In genomic region chr12:49059063-49059384, GRCh38 we compare ENCODE assay signal across 8 cellular contexts. TPM values are rescaled to one million over a fixed set of nuclear protein-coding genes. Genes with fewer than 3 reads are reported as not detected.
DNase-seq lines count a peak whose midpoint lies in the region; ATAC-seq and TF ChIP-seq lines count a peak whose summit lies in the region.

No MANE protein-coding gene starts in this region.

- no peak for DNase-seq in BJ (ENCODE audit: low read depth)
- DNase-seq in LNCaP clone FGC (ENCODE audit: low read depth): no peak
- DNase-seq in natural killer cell treated with Interleukin-12 subunit alpha and Interleukin-12 subunit beta and Interleukin-15 and Interleukin-18, amount 100 ng/mL, for 72 hours (ENCODE audit: low spot score): no peak
- no peak for DNase-seq in SIG-M5 (lab: John Stamatoyannopoulos, UW)
- no peak for DNase-seq in NCI-H128 (lab: John Stamatoyannopoulos, UW; ENCODE audit: unreplicated experiment)
- DNase-seq in activated CD4-positive, CD25-positive, alpha-beta regulatory T cell (lab: John Stamatoyannopoulos, UW): no peak

- H3K27ac Mint-ChIP-seq in dendritic cell treated with granulocyte-macrophage colony-stimulating factor and Interleukin-4, amounts not matched to agents 40 ng/mL and 50 ng/mL, for 4 days: peak overlapping the region; percentile 98
- H3K27ac Mint-ChIP-seq in natural killer cell treated with Interleukin-12 subunit alpha and Interleukin-12 subunit beta and Interleukin-15 and Interleukin-18, amount 100 ng/mL, for 72 hours: peak overlapping the region; percentile 67 to 90

- H3K27me3 Mint-ChIP-seq in dendritic cell treated with granulocyte-macrophage colony-stimulating factor and Interleukin-4, amounts not matched to agents 40 ng/mL and 50 ng/mL, for 4 days: no peaks in the 10 kb centered on the region
- no peaks in the 10 kb centered on the region for H3K27me3 Mint-ChIP-seq in natural killer cell treated with Interleukin-12 subunit alpha and Interleukin-12 subunit beta and Interleukin-15 and Interleukin-18, amount 100 ng/mL, for 72 hours

- TF ChIP-seq CTCF in BJ (IDR thresholded peaks at IDR 0.05; ENCODE audit: insufficient read depth, low read depth, low read length) (no peak), LNCaP clone FGC (IDR thresholded peaks at IDR 0.05; ENCODE audit: control insufficient read depth, extremely low read depth, insufficient read depth) (no peak)

- peaks cover 52% of the 10 kb centered on the region for H3K36me3 Mint-ChIP-seq in dendritic cell treated with granulocyte-macrophage colony-stimulating factor and Interleukin-4, amounts not matched to agents 40 ng/mL and 50 ng/mL, for 4 days (ENCODE audit: low read depth)
- peaks cover 9% of the 10 kb centered on the region for H3K36me3 Mint-ChIP-seq in natural killer cell treated with Interleukin-12 subunit alpha and Interleukin-12 subunit beta and Interleukin-15 and Interleukin-18, amount 100 ng/mL, for 72 hours

- ATAC-seq in natural killer cell treated with Interleukin-12 subunit alpha and Interleukin-12 subunit beta and Interleukin-15 and Interleukin-18, amount 100 ng/mL, for 72 hours: no peak
- no peak for ATAC-seq in GM19452 (IDR thresholded peaks at IDR 0.05; ENCODE audit: unreplicated experiment)

- intact Hi-C loops in dendritic cell treated with granulocyte-macrophage colony-stimulating factor and Interleukin-4, amounts not matched to agents 40 ng/mL and 50 ng/mL, for 4 days (cut with micrococcal nuclease): no loop called here

- peaks cover 6% of the 10 kb centered on the region for H3K36me3 ChIP-seq in BJ (ENCODE audit: control insufficient read depth, insufficient read depth, low read length)

- CTCF ChIA-PET in BJ (lab: Yijun Ruan, JAX): interaction anchor here (0.5 to 2.7 kb wide), 10 partner anchors 8 to 62 kb away, joined by 3 to 12 read pairs (median 4); partner anchors contain the start of gene DHH

- H3K27me3 ChIP-seq in BJ (ENCODE audit: control insufficient read depth, insufficient read depth, low read length): no peaks in the 10 kb centered on the region

- peak overlapping the region; percentile 88 for H3K4me3 ChIP-seq in BJ (ENCODE audit: low read depth, low read length)
- H3K4me3 ChIP-seq in LNCaP clone FGC (ENCODE audit: low read depth, low read length): peak overlapping the region; percentile 94

- H3K4me1 Mint-ChIP-seq in dendritic cell treated with granulocyte-macrophage colony-stimulating factor and Interleukin-4, amounts not matched to agents 40 ng/mL and 50 ng/mL, for 4 days (ENCODE audit: low read depth): peaks cover 60% of the 10 kb centered on the region
- peaks cover 53 to 58% of the 10 kb centered on the region in 2 donors for H3K4me1 Mint-ChIP-seq in natural killer cell treated with Interleukin-12 subunit alpha and Interleukin-12 subunit beta and Interleukin-15 and Interleukin-18, amount 100 ng/mL, for 72 hours (ENCODE audit: low read depth in 2 of 2)

- no peaks in the 10 kb centered on the region for H3K9me3 Mint-ChIP-seq in dendritic cell treated with granulocyte-macrophage colony-stimulating factor and Interleukin-4, amounts not matched to agents 40 ng/mL and 50 ng/mL, for 4 days
- no peaks in the 10 kb centered on the region for H3K9me3 Mint-ChIP-seq in natural killer cell treated with Interleukin-12 subunit alpha and Interleukin-12 subunit beta and Interleukin-15 and Interleukin-18, amount 100 ng/mL, for 72 hours

- POLR2A ChIA-PET in BJ (lab: Charles Lee): no interaction called here

- H3K4me3 Mint-ChIP-seq in dendritic cell treated with granulocyte-macrophage colony-stimulating factor and Interleukin-4, amounts not matched to agents 40 ng/mL and 50 ng/mL, for 4 days: peak overlapping the region; percentile 95
- peak overlapping the region; percentile 82 for H3K4me3 Mint-ChIP-seq in natural killer cell treated with Interleukin-12 subunit alpha and Interleukin-12 subunit beta and Interleukin-15 and Interleukin-18, amount 100 ng/mL, for 72 hours

RNA-seq across cellular contexts. Expression of gene KMT2D, which starts 1.6 kb away (rescaled TPM):
- polyA plus RNA-seq in BJ (2011; rRNA removed): 8.2 and 9.7 TPM in 2 replicates
- polyA minus RNA-seq in BJ (2011; rRNA and poly(A)+ RNA removed): 19.1 and 25.5 TPM in 2 replicates
- 100 to 1,000 TPM; 120 to 199 TPM for total RNA-seq in natural killer cell treated with Interleukin-12 subunit alpha and Interleukin-12 subunit beta and Interleukin-15 and Interleukin-18, amount 100 ng/mL, for 72 hours

RNA-seq across cellular contexts. Expression of gene RHEBL1, which starts 10.8 kb away (rescaled TPM):
- polyA plus RNA-seq in BJ (2011; rRNA removed): 0.82 and 1.3 TPM in 2 replicates
- polyA minus RNA-seq in BJ (2011; rRNA and poly(A)+ RNA removed): 0.57 and 0.62 TPM in 2 replicates
- 10 to 100 TPM; 21.9 to 28.9 TPM for total RNA-seq in natural killer cell treated with Interleukin-12 subunit alpha and Interleukin-12 subunit beta and Interleukin-15 and Interleukin-18, amount 100 ng/mL, for 72 hours

RNA-seq across cellular contexts. Expression of gene DHH, which starts 35.6 kb away (rescaled TPM):
- polyA plus RNA-seq in BJ (2011; rRNA removed): not detected in 2 replicates
- 0.21 TPM in 1 of 2 replicates, not detected in the other for polyA minus RNA-seq in BJ (2011; rRNA and poly(A)+ RNA removed)
- under 1 TPM; 0.24 to 0.31 TPM for total RNA-seq in natural killer cell treated with Interleukin-12 subunit alpha and Interleukin-12 subunit beta and Interleukin-15 and Interleukin-18, amount 100 ng/mL, for 72 hours

RNA-seq across cellular contexts. Expression of gene PRKAG1, which starts 40.4 kb away (rescaled TPM):
- 94.1 and 127 TPM in 2 replicates for polyA plus RNA-seq in BJ (2011; rRNA removed)
- 24.5 and 37.1 TPM in 2 replicates for polyA minus RNA-seq in BJ (2011; rRNA and poly(A)+ RNA removed)
- 10 to 100 TPM; 63.4 to 70.3 TPM for total RNA-seq in natural killer cell treated with Interleukin-12 subunit alpha and Interleukin-12 subunit beta and Interleukin-15 and Interleukin-18, amount 100 ng/mL, for 72 hours

RNA-seq across cellular contexts. Expression of gene LMBR1L, which starts 51.6 kb away (rescaled TPM):
- 37.2 and 63.1 TPM in 2 replicates for polyA plus RNA-seq in BJ (2011; rRNA removed)
- polyA minus RNA-seq in BJ (2011; rRNA and poly(A)+ RNA removed): 51.2 and 61.6 TPM in 2 replicates
- total RNA-seq in natural killer cell treated with Interleukin-12 subunit alpha and Interleukin-12 subunit beta and Interleukin-15 and Interleukin-18, amount 100 ng/mL, for 72 hours: 10 to 100 TPM; 55.4 to 74.9 TPM
